ENCODE assay signal across 1 cellular context in genomic region chr3:36903119-36903882, GRCh38.
TF ChIP-seq lines count a peak whose summit lies in the region.

No MANE protein-coding gene starts in this region.

TF ChIP-seq in K562, 482 proteins besides CTCF, POLR2A, EP300 and RAD21:
- TF ChIP-seq AFF4 (CRISPR knock-in tag; IDR thresholded peaks at IDR 0.05): no peak
- TF ChIP-seq NCOA2 (IDR thresholded peaks at IDR 0.05; ENCODE audit: partially characterized antibody in 2 of 2): no peak
- TF ChIP-seq FOSL1 (tag; conservative IDR thresholded peaks at IDR 0.05): 0 out of 2 replicates have a peak, but pooled peaks have one; percentile 16
- 0 out of 2 replicates have a peak, but pooled peaks have one; percentile 22 for TF ChIP-seq DPF2 (IDR thresholded peaks at IDR 0.05)
- TF ChIP-seq ARID1B (IDR thresholded peaks at IDR 0.05): 0 out of 2 replicates have a peak, but pooled peaks have one; percentile 26
- peak; percentile 32; the same call in 1 of the 2 replicates for TF ChIP-seq ATF3 (IDR thresholded peaks at IDR 0.05)
- TF ChIP-seq ATF3 (CRISPR knock-in tag; conservative IDR thresholded peaks at IDR 0.05): no peak
- TF ChIP-seq JUND (IDR thresholded peaks at IDR 0.05; ENCODE audit: borderline replicate concordance, low read depth, low read length): peak; percentile 72; the same call in 1 of the 2 replicates
- no peak; the same call in 2 of the 3 replicates for TF ChIP-seq JUND (tag; IDR thresholded peaks at IDR 0.05; ENCODE audit: borderline replicate concordance, low read depth, low read length)
